In genomic region chr3:62911531-62911930, GRCh38 we compare ENCODE assay signal across 21 cellular contexts. TPM values are rescaled to one million over a fixed set of nuclear protein-coding genes. Genes with fewer than 3 reads are reported as not detected.
DNase-seq lines count a peak whose midpoint lies in the region; ATAC-seq, FAIRE-seq and TF ChIP-seq lines count a peak whose summit lies in the region.
"Had no signal": no experiment of that assay in that cellular context is flagged by ENCODE, and none has a peak within 500 bp of the region (broad histone marks: within the 10 kb centered on the region; RNA-seq: fewer than 3 reads in every experiment).

No MANE protein-coding gene starts in this region.

- no peak for TF ChIP-seq POLR2A in breast epithelium (IDR thresholded peaks at IDR 0.05)

- H3K79me2 ChIP-seq in GM23248 (ENCODE audit: insufficient read depth) (no peaks in the 10 kb centered on the region), astrocyte (ENCODE audit: insufficient read depth, low read length) (no peaks in the 10 kb centered on the region), neural progenitor cell (ENCODE audit: low read depth) (no peaks in the 10 kb centered on the region)

- H3K9ac ChIP-seq in GM23248, result no peak overlapping the region
- no peak overlapping the region for H3K9ac ChIP-seq in astrocyte (ENCODE audit: low read length)
- H3K9ac ChIP-seq in neural progenitor cell, result no peak overlapping the region

- no peaks in the 10 kb centered on the region for H3K9me2 ChIP-seq in GM23248 (ENCODE audit: insufficient read depth)

- in situ Hi-C loops in GM23248 (cut with MboI), result no loop called here

- intact Hi-C loops in breast epithelium (cut with DNase I; ENCODE audit: low total_unique reads), result no loop called here

- H3K36me3 Mint-ChIP-seq in astrocyte (ENCODE audit: low read depth, unreplicated experiment) (no peaks in the 10 kb centered on the region), neural progenitor cell (no peaks in the 10 kb centered on the region)
- H3K36me3 Mint-ChIP-seq: CD4-positive, alpha-beta memory T cell; IgD-negative memory B cell had no signal

- H4K20me1 ChIP-seq in GM23248 (ENCODE audit: insufficient read depth), result no peaks in the 10 kb centered on the region
- no peaks in the 10 kb centered on the region for H4K20me1 ChIP-seq in astrocyte (ENCODE audit: insufficient read depth, low read length)
- no peaks in the 10 kb centered on the region for H4K20me1 ChIP-seq in neural progenitor cell (ENCODE audit: low read depth)

- H3K9me3 Mint-ChIP-seq in astrocyte (ENCODE audit: unreplicated experiment), result no peaks in the 10 kb centered on the region
- no peaks in the 10 kb centered on the region for H3K9me3 Mint-ChIP-seq in neural progenitor cell

- H3K4me3 ChIP-seq in GM23248, result no peak overlapping the region
- H3K4me3 ChIP-seq in astrocyte (ENCODE audit: insufficient read depth, low read depth, low read length), result no peak overlapping the region
- no peak overlapping the region for H3K4me3 ChIP-seq in neural progenitor cell
- no peak overlapping the region for H3K4me3 ChIP-seq in breast epithelium

- H3K4me1 ChIP-seq in GM23248 (ENCODE audit: insufficient read depth), result peaks cover 16% of the 10 kb centered on the region
- H3K4me1 ChIP-seq in astrocyte (ENCODE audit: insufficient read depth, low read length), result no peaks in the 10 kb centered on the region
- no peaks in the 10 kb centered on the region for H3K4me1 ChIP-seq in neural progenitor cell
- no peaks in the 10 kb centered on the region for H3K4me1 ChIP-seq in breast epithelium
- H3K4me1 ChIP-seq: BE2C had no signal

- peaks cover 14% of the 10 kb centered on the region for H3K4me1 Mint-ChIP-seq in astrocyte (ENCODE audit: low read depth, unreplicated experiment)
- no peaks in the 10 kb centered on the region for H3K4me1 Mint-ChIP-seq in neural progenitor cell
- H3K4me1 Mint-ChIP-seq: CD4-positive, alpha-beta memory T cell; IgD-negative memory B cell had no signal

- H3K27me3 ChIP-seq in GM23248 (replicated peaks; ENCODE audit: insufficient read depth), result no peaks in the 10 kb centered on the region
- H3K27me3 ChIP-seq in astrocyte (ENCODE audit: insufficient read depth, low read length), result no peaks in the 10 kb centered on the region
- H3K27me3 ChIP-seq in neural progenitor cell, result no peaks in the 10 kb centered on the region
- H3K27me3 ChIP-seq in breast epithelium, result no peaks in the 10 kb centered on the region
- H3K27me3 ChIP-seq: BE2C had no signal

- FAIRE-seq in astrocyte (lab: Jason Lieb, UNC), result no peak
- FAIRE-seq: G401.6, GM12891, GM19239 had no signal

- H2AFZ ChIP-seq in GM23248 (no peak overlapping the region), astrocyte (ENCODE audit: low read depth, low read length) (no peak overlapping the region), neural progenitor cell (replicated peaks) (peak overlapping the region; percentile 13)

- no peaks in the 10 kb centered on the region for H3K27me3 Mint-ChIP-seq in astrocyte (ENCODE audit: low read depth, unreplicated experiment)
- peaks cover 2% of the 10 kb centered on the region for H3K27me3 Mint-ChIP-seq in neural progenitor cell (ENCODE audit: insufficient read depth, low read depth)
- H3K27me3 Mint-ChIP-seq: CD4-positive, alpha-beta memory T cell had no signal

- H3K27ac Mint-ChIP-seq in astrocyte (ENCODE audit: unreplicated experiment) (peak overlapping the region; percentile 21), neural progenitor cell (no peak overlapping the region)
- H3K27ac Mint-ChIP-seq: CD4-positive, alpha-beta memory T cell; H9; IgD-negative memory B cell had no signal

- no peak for ATAC-seq in GM19035 (IDR thresholded peaks at IDR 0.05; ENCODE audit: unreplicated experiment)

- H3K9me3 ChIP-seq in GM23248 (ENCODE audit: low read depth), result no peaks in the 10 kb centered on the region
- H3K9me3 ChIP-seq in astrocyte (ENCODE audit: insufficient read depth, low read depth, low read length), result no peaks in the 10 kb centered on the region
- no peaks in the 10 kb centered on the region for H3K9me3 ChIP-seq in neural progenitor cell (ENCODE audit: low read depth)
- no peaks in the 10 kb centered on the region for H3K9me3 ChIP-seq in breast epithelium
- H3K9me3 ChIP-seq: BE2C had no signal

- H3K4me2 ChIP-seq in GM23248 (ENCODE audit: unreplicated experiment) (peak overlapping the region; percentile 35), astrocyte (ENCODE audit: low read length) (peak overlapping the region; percentile 2), neural progenitor cell (no peak overlapping the region)

- H3K27ac ChIP-seq in GM23248 (no peak overlapping the region), astrocyte (ENCODE audit: low read depth, low read length) (no peak overlapping the region), neural progenitor cell (no peak overlapping the region), breast epithelium (no peak overlapping the region)
- H3K27ac ChIP-seq: C4-2B had no signal

- H3K4me3 Mint-ChIP-seq in astrocyte (ENCODE audit: unreplicated experiment) (no peak overlapping the region), neural progenitor cell (no peak overlapping the region)
- H3K4me3 Mint-ChIP-seq: CD4-positive, alpha-beta memory T cell; H9; IgD-negative memory B cell had no signal

- H3F3A ChIP-seq in GM23248 (ENCODE audit: insufficient read depth) (0 out of 2 replicates have a peak, but pooled peaks cover 4% of the 10 kb centered on the region), neural progenitor cell (ENCODE audit: low read depth) (no peaks in the 10 kb centered on the region)

- H3K36me3 ChIP-seq in GM23248 (ENCODE audit: low read depth) (no peaks in the 10 kb centered on the region), astrocyte (ENCODE audit: insufficient read depth, low read length) (no peaks in the 10 kb centered on the region), neural progenitor cell (no peaks in the 10 kb centered on the region), breast epithelium (no peaks in the 10 kb centered on the region)
- H3K36me3 ChIP-seq: BE2C had no signal

- DNase-seq in GM23248, result peak; percentile 46
- peak; percentile 17 for DNase-seq in NCI-H69 (lab: John Stamatoyannopoulos, UW)
- peak; percentile 45 for DNase-seq in astrocyte (ENCODE audit: low read depth)
- no peak for DNase-seq in neural progenitor cell (ENCODE audit: low spot score)
- no peak for DNase-seq in amygdala (lab: John Stamatoyannopoulos, UW)
- DNase-seq in breast epithelium (ENCODE audit: low spot score in 2 of 2), result no peak
- DNase-seq in NOMO-1 (lab: John Stamatoyannopoulos, UW; ENCODE audit: unreplicated experiment in 2 of 2), result no peak
- DNase-seq: ACHN; BE2C; CD4-positive, alpha-beta memory T cell; DMS79; EL; GOT3; H9 had no signal

- TF ChIP-seq CTCF in astrocyte (IDR thresholded peaks at IDR 0.05; ENCODE audit: insufficient read depth, low read depth, low read length), result no peak
- no peak for TF ChIP-seq CTCF in neural progenitor cell (IDR thresholded peaks at IDR 0.05)
- TF ChIP-seq CTCF in breast epithelium (IDR thresholded peaks at IDR 0.05), result no peak

RNA-seq across cellular contexts. Expression of gene CADPS, which starts 36.3 kb away (rescaled TPM):
- 4.1 and 11.4 TPM in 2 replicates for total RNA-seq in GM23248 (2014; rRNA removed; shearing (Covaris generic))
- 1.6 and 3.0 TPM in 2 replicates for polyA plus RNA-seq in GM23248 (2016; fragmentation: Nextera tagmentation; extraction: Ambion mirVana)
- 5.4 and 7.1 TPM in 2 replicates for total RNA-seq in astrocyte
- total RNA-seq in neural progenitor cell (ENCODE audit: low replicate concordance), result 11.7 and 17.3 TPM in 2 replicates
- 10 to 100 TPM in 1 of 3 donors, under 1 TPM in 2; under 0.01 to 45.8 (median 0.15) TPM for total RNA-seq in breast epithelium
- total RNA-seq: A172; CD4-positive, alpha-beta memory T cell had no signal
- polyA plus RNA-seq: CD4-positive, alpha-beta memory T cell; IgD-negative memory B cell had no signal

Comparison
In these comparisons a context has a peak if more than half of its experiments do, and no peak if none do; other contexts are left out.
1. DNase-seq: peak in GM23248 (single experiment), NCI-H69 (single experiment) and astrocyte (single experiment); none in neural progenitor cell (single experiment), amygdala (0 of 56), breast epithelium (0 of 2) and NOMO-1 (0 of 2).